9 cellular contexts compared by ENCODE assay signal in the genomic region with DNA sequence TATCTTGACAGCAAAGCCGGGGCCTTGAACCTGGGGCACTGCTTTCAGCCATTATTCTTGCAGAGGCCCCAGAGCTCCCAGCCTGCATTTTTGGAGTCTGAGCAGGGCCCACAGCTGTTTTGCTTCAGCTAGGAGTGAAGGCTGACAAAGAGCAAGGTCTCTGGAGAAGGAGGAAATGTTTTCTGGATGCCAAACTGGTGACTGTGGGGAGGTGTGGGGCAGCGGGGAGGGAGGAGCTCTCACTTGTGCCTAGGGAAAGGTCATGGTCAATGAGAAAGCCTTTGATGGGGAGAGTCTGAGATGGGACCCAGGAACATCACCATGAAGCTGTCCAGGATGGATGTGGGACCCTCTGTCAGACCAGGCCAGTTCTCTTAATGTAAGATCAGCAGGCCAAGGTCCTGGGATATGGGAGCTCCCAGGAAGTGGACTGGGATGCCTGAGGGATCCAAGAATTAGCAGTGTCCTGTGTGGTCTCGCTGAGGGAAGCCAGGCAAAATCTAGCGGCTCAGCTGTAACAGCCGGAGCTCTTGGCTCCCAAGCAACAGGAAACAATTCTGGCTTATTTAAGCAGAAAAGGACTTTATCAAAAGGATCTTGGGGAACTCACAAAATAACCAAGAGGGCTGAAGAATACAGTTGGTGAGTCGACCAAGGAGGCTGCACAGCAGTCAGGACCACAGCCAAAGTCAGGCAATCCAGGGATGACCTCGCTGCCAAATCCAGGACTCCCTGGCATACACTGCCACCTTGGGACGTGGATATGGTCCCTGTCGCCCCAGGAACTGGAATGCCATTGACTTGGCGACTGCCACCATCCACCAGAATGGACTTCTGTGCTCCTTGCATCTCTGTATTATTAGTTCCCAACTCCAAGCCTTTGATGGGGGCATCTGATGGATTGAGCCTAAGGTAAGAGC.
DNase-seq lines count a peak whose midpoint lies in the region; ATAC-seq and TF ChIP-seq lines count a peak whose summit lies in the region.
"Had no signal": no experiment of that assay in that cellular context is flagged by ENCODE, and none has a peak within 500 bp of the region (broad histone marks: within the 10 kb centered on the region; RNA-seq: fewer than 3 reads in every experiment).

No MANE protein-coding gene starts in this region.

- H3K36me3 Mint-ChIP-seq in progenitor cell of endocrine pancreas (ENCODE audit: insufficient read depth) = no peaks in the 10 kb centered on the region

- no peak overlapping the region for H3K4me3 ChIP-seq in mucosa of descending colon

- no peaks in the 10 kb centered on the region for H3K9me3 Mint-ChIP-seq in progenitor cell of endocrine pancreas (ENCODE audit: low read depth)

- no peaks in the 10 kb centered on the region for H3K9me3 ChIP-seq in mucosa of descending colon

- intact Hi-C loops in Right ventricle myocardium superior (cut with DNase I) = loop anchor here (10.0 kb wide), 3 partner anchors 202 to 528 kb away; no protein-coding TSS in a partner anchor
- intact Hi-C loops in mucosa of descending colon (cut with DNase I, micrococcal nuclease) = no loop called here

- H3K4me1 ChIP-seq in mucosa of descending colon (ENCODE audit: low read depth) = peaks cover 5% of the 10 kb centered on the region

- no peak overlapping the region for H3K4me3 Mint-ChIP-seq in progenitor cell of endocrine pancreas (ENCODE audit: low read depth)

- no peak for TF ChIP-seq CTCF in progenitor cell of endocrine pancreas (IDR thresholded peaks at IDR 0.05; ENCODE audit: unreplicated experiment)
- no peak for TF ChIP-seq CTCF in mucosa of descending colon (IDR thresholded peaks at IDR 0.05)

- H3K27me3 Mint-ChIP-seq in progenitor cell of endocrine pancreas = peaks cover 7% of the 10 kb centered on the region

- no peaks in the 10 kb centered on the region for H3K36me3 ChIP-seq in mucosa of descending colon (ENCODE audit: low read depth)

- peak overlapping the region; percentile 37 for H3K27ac Mint-ChIP-seq in progenitor cell of endocrine pancreas

- peak; percentile 67 for DNase-seq in ELR (ENCODE audit: low read depth)
- DNase-seq in SW 1271 (lab: John Stamatoyannopoulos, UW) = peak; percentile 3 to 9
- no peak for DNase-seq in Right ventricle myocardium superior
- no peak for DNase-seq in progenitor cell of endocrine pancreas (ENCODE audit: low spot score, unreplicated experiment)
- no peak for DNase-seq in mucosa of descending colon
- DNase-seq in SIG-M5 (lab: John Stamatoyannopoulos, UW) = no peak
- DNase-seq in NCI-H1092 treated with DMSO at 0.1 percent for 48 hours (lab: John Stamatoyannopoulos, UW) = no peak
- DNase-seq: T-helper 1 cell had no signal

- ATAC-seq in Right ventricle myocardium superior (ENCODE audit: poor library complexity) = peak; percentile 41
- no peak for ATAC-seq in mucosa of descending colon
- ATAC-seq in GM21515 (IDR thresholded peaks at IDR 0.05; ENCODE audit: unreplicated experiment) = no peak

- peaks cover 3% of the 10 kb centered on the region for H3K4me1 Mint-ChIP-seq in progenitor cell of endocrine pancreas (ENCODE audit: low read depth)

Comparison
In these comparisons a context has a peak if more than half of its experiments do, and no peak if none do; other contexts are left out.
1. DNase-seq: peak in ELR (single experiment) and SW 1271 (2 of 2); none in Right ventricle myocardium superior (single experiment), progenitor cell of endocrine pancreas (single experiment), mucosa of descending colon (0 of 3), SIG-M5 (single experiment) and NCI-H1092 treated with DMSO at 0.1 percent for 48 hours (single experiment).